Comparison of ENCODE assay signal across 33 cellular contexts in genomic region chr2:58339548-58340243, GRCh38.
"Had no signal": no experiment of that assay in that cellular context is flagged by ENCODE, and none has a peak within 500 bp of the region (broad histone marks: within the 10 kb centered on the region; RNA-seq: fewer than 3 reads in every experiment).

No MANE protein-coding gene starts in this region.

- H3K27ac ChIP-seq: brain microvascular endothelial cell, cardiac muscle cell, SJSA1 had no signal

- H3K4me3 ChIP-seq: cardiac muscle cell, K562, SJSA1 had no signal

- ATAC-seq: activated CD8-positive, alpha-beta memory T cell treated with anti-CD3 and anti-CD28 coated beads, Interleukin-2, amount 10 ng/mL, durations not matched to agents 7 days and 5 days; K562 had no signal

- FAIRE-seq: K562, TTC549 had no signal

- DNase-seq: activated CD4-positive, alpha-beta memory T cell treated with anti-CD3 and anti-CD28 coated beads, Interleukin-2, amount 10 ng/mL, durations not matched to agents 7 days and 5 days; activated CD4-positive, alpha-beta T cell treated with anti-CD3 and anti-CD28 coated beads for 1 hour; activated CD4-positive, alpha-beta T cell treated with anti-CD3 and anti-CD28 coated beads for 48 hours; activated CD8-positive, alpha-beta memory T cell treated with anti-CD3 and anti-CD28 coated beads for 24 hours; activated CD8-positive, alpha-beta memory T cell treated with anti-CD3 and anti-CD28 coated beads, Interleukin-2, amount 10 ng/mL, durations not matched to agents 7 days and 5 days; activated CD8-positive, alpha-beta memory T cell treated with anti-CD3 and anti-CD28 coated beads, Interleukin-2, amount 50 U/mL, for 48 hours; activated effector memory CD4-positive, alpha-beta T cell treated with Interleukin-2 at 50 U/mL for 16 hours; activated naive CD4-positive, alpha-beta T cell treated with anti-CD3 and anti-CD28 coated beads, Interleukin-2, amount 10 ng/mL, durations not matched to agents 7 days and 5 days; activated T-cell treated with anti-CD3 and anti-CD28 coated beads, Interleukin-2, amount 50 U/mL, for 48 hours; amniotic stem cell; aorta; brain microvascular endothelial cell; NCI-H1092 treated with DMSO at 0.1 percent for 48 hours; NCI-H1417; NCI-H146; NCI-H187; NCI-H2029 treated with DMSO at 0.1 percent for 48 hours; NCI-H2107; NCI-H2171; NCI-H446; NCI-H510A treated with DMSO at 0.1 percent for 48 hours; NCI-H526 treated with DMSO at 0.1 percent for 48 hours; NK-92 treated with Interleukin-12 subunit alpha and Interleukin-12 subunit beta, amount 100 ng/mL, for 24 hours; SHP77; SK-N-SH had no signal

- H3K4me1 ChIP-seq: SJSA1 had no signal

- H3K36me3 ChIP-seq: brain microvascular endothelial cell, cardiac muscle cell, SJSA1 had no signal

- H3K27me3 ChIP-seq: brain microvascular endothelial cell, cardiac muscle cell, SJSA1 had no signal

- H3K4me3 Mint-ChIP-seq: activated CD4-positive, alpha-beta memory T cell treated with anti-CD3 and anti-CD28 coated beads, Interleukin-2, amount 10 ng/mL, durations not matched to agents 7 days and 5 days; activated CD8-positive, alpha-beta memory T cell treated with anti-CD3 and anti-CD28 coated beads, Interleukin-2, amount 10 ng/mL, durations not matched to agents 7 days and 5 days; activated naive CD4-positive, alpha-beta T cell treated with anti-CD3 and anti-CD28 coated beads, Interleukin-2, amount 10 ng/mL, durations not matched to agents 7 days and 5 days; activated naive CD8-positive, alpha-beta T cell; T-helper 1 cell treated with Interleukin-12 subunit alpha and Interleukin-12 subunit beta and Interleukin-4 antibody, amounts not matched to agents 30 μg/mL and 1 μg/mL, for 36 hours; T-helper 2 cell treated with Interferon-gamma antibody and Interleukin-4, amounts not matched to agents 5 μg/mL and 100 μg/mL, for 36 hours; WTC11 had no signal

- H3K9me3 ChIP-seq: SJSA1, SK-N-SH had no signal

- H3K27ac Mint-ChIP-seq: activated CD4-positive, alpha-beta memory T cell treated with anti-CD3 and anti-CD28 coated beads, Interleukin-2, amount 10 ng/mL, durations not matched to agents 7 days and 5 days; activated CD8-positive, alpha-beta memory T cell treated with anti-CD3 and anti-CD28 coated beads, Interleukin-2, amount 10 ng/mL, durations not matched to agents 7 days and 5 days; activated naive CD4-positive, alpha-beta T cell treated with anti-CD3 and anti-CD28 coated beads, Interleukin-2, amount 10 ng/mL, durations not matched to agents 7 days and 5 days; activated naive CD8-positive, alpha-beta T cell; T-helper 1 cell treated with Interleukin-12 subunit alpha and Interleukin-12 subunit beta and Interleukin-4 antibody, amounts not matched to agents 30 μg/mL and 1 μg/mL, for 36 hours; T-helper 2 cell treated with Interferon-gamma antibody and Interleukin-4, amounts not matched to agents 5 μg/mL and 100 μg/mL, for 36 hours; WTC11 had no signal
